29 cellular contexts compared by ENCODE assay signal in the genomic region with DNA sequence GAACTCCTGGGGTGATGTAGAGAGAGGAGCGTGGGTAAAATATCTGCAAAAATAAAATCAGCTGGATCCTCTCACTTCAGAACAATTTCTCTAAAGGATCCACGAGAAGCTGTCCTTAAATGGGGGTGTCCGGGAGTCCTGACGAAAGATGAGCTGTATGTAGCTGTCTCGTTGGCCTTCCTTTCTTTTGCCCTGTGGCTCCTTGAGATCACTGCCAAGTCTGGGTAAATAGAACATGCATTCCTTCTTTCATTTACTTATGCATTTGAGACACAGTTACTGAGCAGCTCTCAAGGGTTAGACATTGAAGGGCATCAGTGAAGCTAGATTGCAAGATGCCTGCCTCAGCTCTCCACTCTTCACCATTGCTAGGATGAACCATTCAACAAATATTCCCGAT. TPM values are rescaled to one million over a fixed set of nuclear protein-coding genes. Genes with fewer than 3 reads are reported as not detected.
A peak's percentile ranks its signal among the peaks of the same experiment; 100 is the strongest.
DNase-seq lines count a peak whose midpoint lies in the region; ATAC-seq, FAIRE-seq and TF ChIP-seq lines count a peak whose summit lies in the region.
"Had no signal": no experiment of that assay in that cellular context is flagged by ENCODE, and none has a peak within 500 bp of the region (broad histone marks: within the 10 kb centered on the region; RNA-seq: fewer than 3 reads in every experiment).

No MANE protein-coding gene starts in this region.

- TF ChIP-seq EP300 in sigmoid colon (IDR thresholded peaks at IDR 0.05) (peak in 1 of 4 donors; percentile 36), HepG2 (IDR thresholded peaks at IDR 0.05; ENCODE audit: low read depth in 2 of 2, low read length in 2 of 2) (no peak), HepG2 (CRISPR knock-in tag; IDR thresholded peaks at IDR 0.05; ENCODE audit: borderline replicate concordance) (no peak)

- H3K4me3 ChIP-seq in Panc1 (ENCODE audit: low read depth in 2 of 2, low read length in 2 of 2) (no peak overlapping the region), esophagus squamous epithelium (no peak overlapping the region), sigmoid colon (no peak overlapping the region), MG63 (no peak overlapping the region), HepG2 (replicated peaks in 1 of 3; ENCODE audit: insufficient read depth in 1 of 3, low read depth in 2 of 3, low read length in 3 of 3) (no peak overlapping the region)
- H3K4me3 ChIP-seq: gastrocnemius medialis, lung, PC-9, smooth muscle cell, thyroid gland had no signal

- POLR2A ChIA-PET in Panc1 (lab: Charles Lee) (no interaction called here), HepG2 (lab: Yijun Ruan, JAX) (no interaction called here)

- H3K9me3 ChIP-seq in Panc1 (ENCODE audit: control insufficient read depth, insufficient read depth, low read depth, low read length) (peaks cover 3% of the 10 kb centered on the region; the same call in 1 of the 2 replicates), esophagus squamous epithelium (peaks cover 0 to 8% (median 0%) of the 10 kb centered on the region in 3 donors), sigmoid colon (peaks cover 0 to 7% (median 0%) of the 10 kb centered on the region in 4 donors), MG63 (peaks cover 6% of the 10 kb centered on the region; the same call in 1 of the 2 replicates), HepG2 (ENCODE audit: low read length) (no peaks in the 10 kb centered on the region)
- H3K9me3 ChIP-seq: BE2C, thyroid gland had no signal

- intact Hi-C loops in Panc1 (cut with micrococcal nuclease; ENCODE audit: unreplicated experiment), result no loop called here
- intact Hi-C loops in esophagus squamous epithelium (cut with DNase I), result no loop called here
- intact Hi-C loops in sigmoid colon (cut with DNase I), result loop anchor here (10.0 kb wide), 2 partner anchors 274 to 484 kb away; a partner anchor contains a TSS
- intact Hi-C loops in HepG2 (cut with micrococcal nuclease; ENCODE audit: unreplicated experiment), result no loop called here

- FAIRE-seq in HepG2 (lab: Jason Lieb, UNC), result no peak
- FAIRE-seq: GM18507 had no signal

- in situ Hi-C loops in Panc1 (cut with HindIII; ENCODE audit: low pct_unique_long_range_greater_than_20kb, low sequenced_read_pairs) (no loop called here), HepG2 (cut with HindIII; ENCODE audit: extremely low pct_ligation_motif_present, low pct_unique_long_range_greater_than_20kb) (no loop called here)

- TF ChIP-seq RAD21 in HepG2 (CRISPR knock-in tag; IDR thresholded peaks at IDR 0.05), result no peak

- no peaks in the 10 kb centered on the region for H3K79me2 ChIP-seq in HepG2 (ENCODE audit: insufficient read depth, low read length)

- no peak overlapping the region for H3K4me2 ChIP-seq in HepG2 (ENCODE audit: low read depth, low read length)
- H3K4me2 ChIP-seq: PC-9, smooth muscle cell had no signal

- no peak for TF ChIP-seq CTCF in Panc1 (IDR thresholded peaks at IDR 0.05)
- TF ChIP-seq CTCF in esophagus squamous epithelium (IDR thresholded peaks at IDR 0.05), result no peak
- no peak for TF ChIP-seq CTCF in sigmoid colon (IDR thresholded peaks at IDR 0.05)
- TF ChIP-seq CTCF in HepG2 (CRISPR knock-in tag; IDR thresholded peaks at IDR 0.05), result no peak

- TF ChIP-seq POLR2A in esophagus squamous epithelium (IDR thresholded peaks at IDR 0.05), result no peak
- TF ChIP-seq POLR2A in sigmoid colon (IDR thresholded peaks at IDR 0.05), result no peak
- TF ChIP-seq POLR2A in HepG2 (IDR thresholded peaks at IDR 0.05; ENCODE audit: insufficient read depth in 1 of 2, low read depth in 2 of 2, low read length in 2 of 2), result no peak

- CTCF ChIA-PET in Panc1 (lab: Charles Lee) (no interaction called here), HepG2 (lab: Yijun Ruan, JAX; ENCODE audit: low intra/inter-chr PET ratio, low total read pairs) (no interaction called here)

- BruUV-seq in Panc1 (replicated peaks; lab: Mats Ljungman, UMichigan) (no TSS peak), HepG2 (replicated peaks; lab: Mats Ljungman, UMichigan) (no TSS peak)

- H3K27ac ChIP-seq in Panc1 (ENCODE audit: low read length), result peak overlapping the region; percentile 35; the same call in 1 of the 2 replicates
- H3K27ac ChIP-seq in esophagus squamous epithelium, result peak overlapping the region in 3 of 4 donors; percentile 74 to 83 (median 76)
- peak overlapping the region; percentile 83 to 91 (median 89) for H3K27ac ChIP-seq in sigmoid colon
- H3K27ac ChIP-seq in HepG2 (ENCODE audit: extremely low read length, insufficient read depth, low read length), result no peak overlapping the region
- H3K27ac ChIP-seq: PC-9, thyroid gland had no signal

- no peak overlapping the region for H3K9ac ChIP-seq in HepG2 (ENCODE audit: insufficient read depth, low read depth, low read length)

- no peak; the same call in 1 of the 2 replicates for ATAC-seq in Panc1
- no peak for ATAC-seq in HepG2
- ATAC-seq: activated CD8-positive, alpha-beta T cell treated with anti-CD3 and anti-CD28 coated beads, Interleukin-2, amount 10 ng/mL, durations not matched to agents 7 days and 5 days; CD8-positive, alpha-beta T cell; esophagus mucosa; gastrocnemius medialis; natural killer cell had no signal

- no peak overlapping the region for H2AFZ ChIP-seq in HepG2 (ENCODE audit: low read length)
- H2AFZ ChIP-seq: PC-9 had no signal

- WGBS in esophagus squamous epithelium, 2 donors, result 42 to 54% methylated on average over 6 of the region's 6 CpGs
- 83 to 84% methylated on average over 6 of the region's 6 CpGs for WGBS in sigmoid colon, 2 donors
- 23% methylated on average over 6 of the region's 6 CpGs for WGBS in HepG2 (ENCODE audit: low lambda C conversion rate)

- H3K36me3 ChIP-seq in Panc1 (ENCODE audit: control insufficient read depth, insufficient read depth, low read length) (no peaks in the 10 kb centered on the region), esophagus squamous epithelium (no peaks in the 10 kb centered on the region), sigmoid colon (no peaks in the 10 kb centered on the region), MG63 (no peaks in the 10 kb centered on the region), HepG2 (replicated peaks in 1 of 2; ENCODE audit: control insufficient read depth in 1 of 2, insufficient read depth in 2 of 2, low read length in 2 of 2) (no peaks in the 10 kb centered on the region)
- H3K36me3 ChIP-seq: BE2C, gastrocnemius medialis, thyroid gland had no signal

- DNase-seq in EH (ENCODE audit: low read depth) (peak; percentile 68), Panc1 (ENCODE audit: low read depth, low spot score) (no peak), esophagus squamous epithelium (lab: John Stamatoyannopoulos, UW) (no peak), sigmoid colon (no peak), NCI-H226 (no peak), MG63 (no peak), HepG2 (ENCODE audit: low spot score) (no peak), UCSD-AML1 (lab: John Stamatoyannopoulos, UW; ENCODE audit: unreplicated experiment) (no peak)
- DNase-seq: activated CD8-positive, alpha-beta T cell treated with anti-CD3 and anti-CD28 coated beads, Interleukin-2, amount 10 ng/mL, durations not matched to agents 7 days and 5 days; activated T-cell treated with anti-CD3 and anti-CD28 coated beads for 4 hours; BE2C; CD8-positive, alpha-beta T cell; EL; endodermal cell; gastrocnemius medialis; MM.1S; natural killer cell; NCI-H1417; NCI-H2029 treated with DMSO at 0.1 percent for 48 hours; NCI-H526; occipital lobe; PC-9; retina; SHP77; thyroid gland had no signal

- H3K27me3 ChIP-seq in Panc1 (ENCODE audit: control insufficient read depth, insufficient read depth, low read length) (no peaks in the 10 kb centered on the region), esophagus squamous epithelium (no peaks in the 10 kb centered on the region), sigmoid colon (no peaks in the 10 kb centered on the region), MG63 (no peaks in the 10 kb centered on the region), HepG2 (ENCODE audit: control insufficient read depth in 1 of 2, insufficient read depth in 2 of 2, low read length in 2 of 2) (no peaks in the 10 kb centered on the region)
- H3K27me3 ChIP-seq: BE2C, gastrocnemius medialis, thyroid gland had no signal

- H4K20me1 ChIP-seq in HepG2 (ENCODE audit: insufficient read depth, low read length), result no peaks in the 10 kb centered on the region

- H3K4me1 ChIP-seq in Panc1 (ENCODE audit: control insufficient read depth, insufficient read depth, low read length) (peaks cover 19% of the 10 kb centered on the region), esophagus squamous epithelium (peaks cover 0 to 53% (median 27%) of the 10 kb centered on the region in 3 donors), sigmoid colon (peaks cover 0 to 93% (median 76%) of the 10 kb centered on the region in 4 donors), HepG2 (ENCODE audit: insufficient read depth, low read length) (peaks cover 8% of the 10 kb centered on the region; the same call in 1 of the 2 replicates)

RNA-seq across cellular contexts. Expression of a gene that starts 35.2 kb away (rescaled TPM):
- total RNA-seq in Panc1 (2021; ENCODE audit: unreplicated experiment), result 348 TPM
- 205 TPM for polyA plus RNA-seq in Panc1 (2012; ENCODE audit: insufficient read length)
- total RNA-seq in esophagus squamous epithelium, result 100 to 1,000 TPM in 2 of 4 donors, 10 to 100 TPM in 2; 40.6 to 125 (median 82.0) TPM
- 100 to 1,000 TPM; 121 to 188 (median 143) TPM for total RNA-seq in sigmoid colon
- polyA plus RNA-seq in sigmoid colon, result 10 to 100 TPM; 55.9 to 89.2 (median 64.0) TPM
- 924 and 1,093 TPM in 2 replicates for total RNA-seq in MG63 (2014; rRNA removed; shearing (Covaris generic); ENCODE audit: low replicate concordance)
- 190 and 310 TPM in 2 replicates for total RNA-seq in HepG2 (2016; rRNA removed; fragmentation: Illumina TruSeq; extraction: Trizol)
- total RNA-seq in HepG2 (2016; cell fraction: cytosol; rRNA removed; fragmentation: Illumina TruSeq; extraction: Trizol; ENCODE audit: low read depth), result 19.9 and 20.1 TPM in 2 replicates
- 196 and 299 TPM in 2 replicates for total RNA-seq in HepG2 (2016; cell fraction: insoluble cytoplasmic fraction; rRNA removed; fragmentation: Illumina TruSeq; extraction: Trizol)
- 56.9 and 67.1 TPM in 2 replicates for total RNA-seq in HepG2 (2016; cell fraction: membrane; rRNA removed; fragmentation: Illumina TruSeq; extraction: Trizol)
- 136 and 137 TPM in 2 replicates for total RNA-seq in HepG2 (2016; cell fraction: nucleus; rRNA removed; fragmentation: Illumina TruSeq; extraction: Trizol)
- 54.0 and 56.7 TPM in 2 replicates for polyA plus RNA-seq in HepG2 (2011; rRNA removed)
- 49.7 and 55.5 TPM in 2 replicates for polyA plus RNA-seq in HepG2 (2011; cell fraction: cytosol; rRNA removed)
- 34.5 and 36.8 TPM in 2 replicates for polyA plus RNA-seq in HepG2 (2011; cell fraction: nucleus; rRNA removed)
- polyA plus RNA-seq in HepG2 (2012), result 71.7 and 123 TPM in 2 replicates
- polyA plus RNA-seq in HepG2 (2016; cell fraction: cytosol; fragmentation: Illumina TruSeq; extraction: Trizol; ENCODE audit: low read depth), result 5.1 and 5.7 TPM in 2 replicates
- 169 and 189 TPM in 2 replicates for polyA plus RNA-seq in HepG2 (2016; cell fraction: insoluble cytoplasmic fraction; fragmentation: Illumina TruSeq; extraction: Trizol; ENCODE audit: low read depth)
- 20.5 and 20.8 TPM in 2 replicates for polyA plus RNA-seq in HepG2 (2016; cell fraction: membrane; fragmentation: Illumina TruSeq; extraction: Trizol; ENCODE audit: low read depth)
- 62.2 and 73.4 TPM in 2 replicates for polyA plus RNA-seq in HepG2 (2016; cell fraction: nucleus; fragmentation: Illumina TruSeq; extraction: Trizol; ENCODE audit: insufficient read depth, low read depth)
- polyA minus RNA-seq in HepG2 (2011; rRNA and poly(A)+ RNA removed; ENCODE audit: low replicate concordance), result 180 and 1,112 TPM in 2 replicates
- 31.5 and 40.6 TPM in 2 replicates for polyA minus RNA-seq in HepG2 (2011; cell fraction: cytosol; rRNA and poly(A)+ RNA removed)
- polyA minus RNA-seq in HepG2 (2011; cell fraction: nucleus; rRNA and poly(A)+ RNA removed), result 141 and 142 TPM in 2 replicates

RNA-seq across cellular contexts. Expression of a gene that starts 42.4 kb away (rescaled TPM):
- total RNA-seq in Panc1 (2021; ENCODE audit: unreplicated experiment) (31.5 TPM), esophagus squamous epithelium (10 to 100 TPM in 3 of 4 donors, 1 to 10 TPM in 1; 8.1 to 31.5 (median 12.9) TPM), sigmoid colon (10 to 100 TPM; 75.2 to 91.3 (median 81.9) TPM), HepG2 (2016; rRNA removed; fragmentation: Illumina TruSeq; extraction: Trizol) (36.6 and 48.7 TPM in 2 replicates)
- 16.9 TPM for polyA plus RNA-seq in Panc1 (2012; ENCODE audit: insufficient read length)
- polyA plus RNA-seq in sigmoid colon (10 to 100 TPM; 15.3 to 38.4 (median 20.8) TPM), HepG2 (2011; rRNA removed) (14.8 and 18.7 TPM in 2 replicates)
- total RNA-seq in MG63 (2014; rRNA removed; shearing (Covaris generic); ENCODE audit: low replicate concordance), result 34.1 and 38.7 TPM in 2 replicates
- 10.0 and 13.7 TPM in 2 replicates for total RNA-seq in HepG2 (2016; cell fraction: cytosol; rRNA removed; fragmentation: Illumina TruSeq; extraction: Trizol; ENCODE audit: low read depth)
- 34.1 and 41.3 TPM in 2 replicates for total RNA-seq in HepG2 (2016; cell fraction: insoluble cytoplasmic fraction; rRNA removed; fragmentation: Illumina TruSeq; extraction: Trizol)
- total RNA-seq in HepG2 (2016; cell fraction: membrane; rRNA removed; fragmentation: Illumina TruSeq; extraction: Trizol), result 21.8 and 31.3 TPM in 2 replicates
- total RNA-seq in HepG2 (2016; cell fraction: nucleus; rRNA removed; fragmentation: Illumina TruSeq; extraction: Trizol), result 20.5 and 30.8 TPM in 2 replicates
- polyA plus RNA-seq in HepG2 (2011; cell fraction: cytosol; rRNA removed), result 9.0 and 11.9 TPM in 2 replicates
- polyA plus RNA-seq in HepG2 (2011; cell fraction: nucleus; rRNA removed), result 6.8 and 7.0 TPM in 2 replicates
- 18.9 and 27.0 TPM in 2 replicates for polyA plus RNA-seq in HepG2 (2012)
- polyA plus RNA-seq in HepG2 (2016; cell fraction: cytosol; fragmentation: Illumina TruSeq; extraction: Trizol; ENCODE audit: low read depth), result 11.4 and 14.2 TPM in 2 replicates
- 40.7 and 42.4 TPM in 2 replicates for polyA plus RNA-seq in HepG2 (2016; cell fraction: insoluble cytoplasmic fraction; fragmentation: Illumina TruSeq; extraction: Trizol; ENCODE audit: low read depth)
- 19.1 and 20.4 TPM in 2 replicates for polyA plus RNA-seq in HepG2 (2016; cell fraction: membrane; fragmentation: Illumina TruSeq; extraction: Trizol; ENCODE audit: low read depth)
- polyA plus RNA-seq in HepG2 (2016; cell fraction: nucleus; fragmentation: Illumina TruSeq; extraction: Trizol; ENCODE audit: insufficient read depth, low read depth), result 41.5 and 42.3 TPM in 2 replicates
- polyA minus RNA-seq in HepG2 (2011; rRNA and poly(A)+ RNA removed; ENCODE audit: low replicate concordance), result 3.3 and 6.3 TPM in 2 replicates
- 7.6 and 8.4 TPM in 2 replicates for polyA minus RNA-seq in HepG2 (2011; cell fraction: cytosol; rRNA and poly(A)+ RNA removed)
- 12.0 and 13.3 TPM in 2 replicates for polyA minus RNA-seq in HepG2 (2011; cell fraction: nucleus; rRNA and poly(A)+ RNA removed)
